ENCODE assay signal across 9 cellular contexts in the genomic region with DNA sequence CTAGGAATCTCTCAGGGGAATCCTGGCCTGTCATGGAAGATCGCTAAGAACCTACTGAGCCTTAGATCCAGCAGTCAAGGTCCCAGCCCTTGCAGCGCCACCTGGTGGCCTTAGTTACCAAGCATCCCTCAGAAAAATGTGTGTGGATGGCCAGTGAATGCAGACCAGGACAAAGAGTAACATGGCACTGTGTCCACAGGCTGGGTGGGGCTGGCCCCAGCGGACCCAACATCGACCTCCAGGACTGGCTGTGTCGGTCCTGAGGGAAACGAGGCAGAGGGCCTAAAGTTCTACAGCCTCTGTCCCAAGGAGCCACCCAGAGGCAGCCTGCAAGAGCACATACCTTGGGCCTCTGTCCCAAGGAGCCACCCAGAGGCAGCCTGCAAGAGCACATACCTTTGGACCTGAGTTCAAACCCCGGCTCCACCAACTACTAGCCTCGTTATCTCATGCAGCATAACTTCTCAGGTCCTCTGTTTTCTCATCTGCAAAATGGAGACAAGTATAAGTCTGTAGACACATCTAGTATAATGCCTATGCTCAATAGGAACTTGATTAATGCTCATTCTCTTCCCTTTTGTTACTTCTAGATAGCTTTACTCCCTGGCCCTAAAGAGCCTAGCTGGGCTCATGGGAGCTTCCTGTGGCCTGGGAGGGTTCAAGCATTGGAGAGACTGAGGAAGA. TPM values are rescaled to one million over a fixed set of nuclear protein-coding genes. Genes with fewer than 3 reads are reported as not detected.
DNase-seq lines count a peak whose midpoint lies in the region; ATAC-seq and TF ChIP-seq lines count a peak whose summit lies in the region.
"Had no signal": no experiment of that assay in that cellular context is flagged by ENCODE, and none has a peak within 500 bp of the region (broad histone marks: within the 10 kb centered on the region; RNA-seq: fewer than 3 reads in every experiment).

No MANE protein-coding gene starts in this region.

- H3K27me3 Mint-ChIP-seq in brain = peaks cover 4% of the 10 kb centered on the region
- H3K27me3 Mint-ChIP-seq: stimulated activated naive CD8-positive, alpha-beta T cell treated with anti-CD3 and anti-CD28 coated beads, Interleukin-15, Interleukin-2, amounts not matched to agents 100 ng/mL and 50 ng/mL, for 24 hours had no signal

- no peak overlapping the region for H3K27ac Mint-ChIP-seq in brain
- H3K27ac Mint-ChIP-seq: stimulated activated naive CD8-positive, alpha-beta T cell treated with anti-CD3 and anti-CD28 coated beads, Interleukin-15, Interleukin-2, amounts not matched to agents 100 ng/mL and 50 ng/mL, for 24 hours had no signal

- ATAC-seq in HG02973 (IDR thresholded peaks at IDR 0.05; ENCODE audit: unreplicated experiment) = no peak

- H3K4me3 Mint-ChIP-seq in brain = no peak overlapping the region

- peaks cover 2% of the 10 kb centered on the region for H3K4me1 Mint-ChIP-seq in brain

- peak; percentile 63 to 81 for TF ChIP-seq CTCF in brain (conservative IDR thresholded peaks at IDR 0.05)

- DNase-seq in NCI-H2196 (lab: John Stamatoyannopoulos, UW; ENCODE audit: unreplicated experiment) = peak; percentile 71
- DNase-seq in NCI-H2196 treated with DMSO at 0.1 percent for 48 hours (lab: John Stamatoyannopoulos, UW; ENCODE audit: unreplicated experiment) = no peak
- peak; percentile 36 for DNase-seq in NCI-H2081 treated with DMSO at 0.1 percent for 48 hours (lab: John Stamatoyannopoulos, UW)
- peak; percentile 84 for DNase-seq in UCSD-AML1 (lab: John Stamatoyannopoulos, UW; ENCODE audit: unreplicated experiment)
- DNase-seq in iPS-NIHi11 (ENCODE audit: low spot score) = peak; percentile 86
- DNase-seq in stimulated activated CD4-positive, alpha-beta T cell treated with anti-CD3 and anti-CD28 coated beads, Interleukin-12 subunit alpha, Interleukin-12 subunit beta, amount 100 ng/mL, for 48 hours (ENCODE audit: low read depth in 2 of 3, low spot score in 1 of 3) = peak; percentile 59 to 83 (median 72)

- no peaks in the 10 kb centered on the region for H3K9me3 Mint-ChIP-seq in brain
- H3K9me3 Mint-ChIP-seq: stimulated activated naive CD8-positive, alpha-beta T cell treated with anti-CD3 and anti-CD28 coated beads, Interleukin-15, Interleukin-2, amounts not matched to agents 100 ng/mL and 50 ng/mL, for 24 hours had no signal

- no peaks in the 10 kb centered on the region for H3K36me3 Mint-ChIP-seq in brain

RNA-seq across cellular contexts. Expression of a gene that starts 57.5 kb away (rescaled TPM):
- polyA plus RNA-seq in brain (ENCODE audit: insufficient read depth, low read depth, low replicate concordance) = 31.5 TPM
